13 cellular contexts compared by ENCODE assay signal in genomic region chr2:112811276-112811831, GRCh38. TPM values are rescaled to one million over a fixed set of nuclear protein-coding genes. Genes with fewer than 3 reads are reported as not detected.
DNase-seq lines count a peak whose midpoint lies in the region; ATAC-seq and TF ChIP-seq lines count a peak whose summit lies in the region.
"Had no signal": no experiment of that assay in that cellular context is flagged by ENCODE, and none has a peak within 500 bp of the region (broad histone marks: within the 10 kb centered on the region; RNA-seq: fewer than 3 reads in every experiment).

No MANE protein-coding gene starts in this region.

- no peaks in the 10 kb centered on the region for H3K9me2 ChIP-seq in hepatocyte (replicated peaks; ENCODE audit: insufficient read depth)

- H3K4me3 ChIP-seq in hepatocyte = no peak overlapping the region
- no peak overlapping the region for H3K4me3 ChIP-seq in testis
- H3K4me3 ChIP-seq: prostate gland had no signal

- peaks cover 13% of the 10 kb centered on the region for H3K4me1 Mint-ChIP-seq in activated naive CD8-positive, alpha-beta T cell (ENCODE audit: low read depth)

- H3K27ac Mint-ChIP-seq in activated naive CD8-positive, alpha-beta T cell = peak overlapping the region; percentile 23

- no peaks in the 10 kb centered on the region for H3K36me3 Mint-ChIP-seq in activated naive CD8-positive, alpha-beta T cell

- no peak overlapping the region for H2AFZ ChIP-seq in hepatocyte

- peaks cover 7% of the 10 kb centered on the region for H3K9me3 Mint-ChIP-seq in activated naive CD8-positive, alpha-beta T cell (ENCODE audit: low read depth)

- no peaks in the 10 kb centered on the region for H3K27me3 Mint-ChIP-seq in activated naive CD8-positive, alpha-beta T cell

- H3K4me1 ChIP-seq in hepatocyte (ENCODE audit: insufficient read depth) (peaks cover 3% of the 10 kb centered on the region), testis (peaks cover 30% of the 10 kb centered on the region)
- H3K4me1 ChIP-seq: prostate gland had no signal

- H3K27me3 ChIP-seq in hepatocyte = no peaks in the 10 kb centered on the region
- H3K27me3 ChIP-seq in testis = no peaks in the 10 kb centered on the region

- H3K27ac ChIP-seq in hepatocyte = peak overlapping the region; percentile 72
- H3K27ac ChIP-seq in testis = peak overlapping the region; percentile 69 to 81
- H3K27ac ChIP-seq: prostate gland had no signal

- WGBS in hepatocyte (ENCODE audit: low lambda C conversion rate, missing lambda C conversion rate) = 82% methylated on average over 3 of the region's 3 CpGs
- 51 to 66% methylated on average over 3 of the region's 3 CpGs for WGBS in testis, 2 donors

- H3K36me3 ChIP-seq in hepatocyte (replicated peaks; ENCODE audit: insufficient read depth, low read depth) = no peaks in the 10 kb centered on the region
- H3K36me3 ChIP-seq in testis (ENCODE audit: low read depth, missing control alignments) = no peaks in the 10 kb centered on the region
- H3K36me3 ChIP-seq: prostate gland had no signal

- H4K20me1 ChIP-seq in hepatocyte (ENCODE audit: insufficient read depth, poor library complexity, severe bottlenecking) = no peaks in the 10 kb centered on the region

- no peak for TF ChIP-seq POLR2A in testis (IDR thresholded peaks at IDR 0.05)

- intact Hi-C loops in left cardiac atrium (cut with DNase I) (no loop called here), left ventricle myocardium superior (cut with micrococcal nuclease) (no loop called here), testis (cut with DNase I; ENCODE audit: low total_unique reads) (no loop called here)

- ATAC-seq in left cardiac atrium = peak; percentile 12 to 48
- no peak for ATAC-seq in left ventricle myocardium superior
- ATAC-seq in HG02840 (IDR thresholded peaks at IDR 0.05; ENCODE audit: low FRiP score, unreplicated experiment) = no peak

- H3K4me2 ChIP-seq in hepatocyte = no peak overlapping the region

- no peak for TF ChIP-seq CTCF in hepatocyte (IDR thresholded peaks at IDR 0.05; ENCODE audit: poor library complexity)
- TF ChIP-seq CTCF in testis (IDR thresholded peaks at IDR 0.05) = no peak

- H3K9me3 ChIP-seq in hepatocyte (ENCODE audit: low read depth) = no peaks in the 10 kb centered on the region
- H3K9me3 ChIP-seq in testis = no peaks in the 10 kb centered on the region
- H3K9me3 ChIP-seq: prostate gland had no signal

- H3K4me3 Mint-ChIP-seq in activated naive CD8-positive, alpha-beta T cell = no peak overlapping the region
- H3K4me3 Mint-ChIP-seq: H9 had no signal

- H3K79me2 ChIP-seq in hepatocyte = no peaks in the 10 kb centered on the region

- DNase-seq in left cardiac atrium = no peak
- no peak for DNase-seq in left ventricle myocardium superior
- DNase-seq in hepatocyte (ENCODE audit: low spot score) = no peak
- DNase-seq in testis = no peak
- no peak for DNase-seq in NCI-H1694 (lab: John Stamatoyannopoulos, UW)
- DNase-seq in NCI-H774 (lab: John Stamatoyannopoulos, UW) = no peak
- DNase-seq: H9, hypothalamus, NCI-H1105 had no signal

RNA-seq across cellular contexts. Expression of gene IL1B, which starts 25.2 kb away (rescaled TPM):
- total RNA-seq in left cardiac atrium = 1 to 10 TPM in 1 of 2 donors, under 1 TPM in 1; 0.59 to 2.2 TPM
- 0.37 TPM for total RNA-seq in left ventricle myocardium superior
- total RNA-seq in hepatocyte = 0.76 and 1.1 TPM in 2 replicates
- 1.2 and 2.4 TPM in 2 replicates for polyA plus RNA-seq in hepatocyte
- under 1 TPM; 0.62 to 0.63 TPM for total RNA-seq in testis
- polyA plus RNA-seq in testis (ENCODE audit: insufficient read depth, low read depth, low replicate concordance) = 1.8 TPM
- total RNA-seq: H9, lung microvascular endothelial cell, prostate gland had no signal

RNA-seq across cellular contexts. Expression of gene IL1A, which starts 27.1 kb away (rescaled TPM):
- not detected for total RNA-seq in left cardiac atrium
- not detected for total RNA-seq in left ventricle myocardium superior
- total RNA-seq in hepatocyte = 2.3 and 3.1 TPM in 2 replicates
- polyA plus RNA-seq in hepatocyte = 1.1 and 1.4 TPM in 2 replicates
- total RNA-seq in testis = 10 to 100 TPM; 21.4 to 36.5 TPM
- 15.8 TPM for polyA plus RNA-seq in testis (ENCODE audit: insufficient read depth, low read depth, low replicate concordance)
- total RNA-seq: lung microvascular endothelial cell had no signal

RNA-seq across cellular contexts. Expression of gene CKAP2L, which starts 46.9 kb away (rescaled TPM):
- total RNA-seq in left cardiac atrium (under 1 TPM; 0.05 to 0.68 TPM), left ventricle myocardium superior (0.10 TPM), hepatocyte (4.3 and 8.1 TPM in 2 replicates), testis (10 to 100 TPM in 1 of 2 donors, 1 to 10 TPM in 1; 7.1 to 11.0 TPM)
- polyA plus RNA-seq in hepatocyte (5.0 and 7.2 TPM in 2 replicates), testis (ENCODE audit: insufficient read depth, low read depth, low replicate concordance) (9.5 TPM)

Comparison
In these comparisons a context has a peak if more than half of its experiments do, and no peak if none do; other contexts are left out.
1. ATAC-seq: peak in left cardiac atrium (2 of 2); none in left ventricle myocardium superior (single experiment) and HG02840 (single experiment).